ENCODE assay signal across 7 cellular contexts in the genomic region with DNA sequence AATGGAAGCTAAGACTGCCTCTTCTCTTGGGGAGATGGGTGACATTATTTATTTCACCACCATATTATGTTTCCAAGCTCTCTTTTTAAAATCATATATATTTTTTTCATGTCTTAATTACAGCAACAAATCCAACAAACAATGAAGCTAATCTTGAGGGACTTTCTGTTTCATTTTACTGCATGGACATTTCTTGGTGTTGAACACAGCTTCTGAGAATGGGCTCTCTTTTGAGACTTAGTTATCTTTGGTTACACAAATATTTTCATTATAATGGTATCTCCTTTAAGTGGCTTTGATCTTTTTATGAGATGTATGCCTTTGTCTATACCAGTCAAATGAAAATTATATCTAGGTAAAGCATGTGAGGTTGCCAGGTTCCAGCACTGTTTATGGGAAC.
"Had no signal": no experiment of that assay in that cellular context is flagged by ENCODE, and none has a peak within 500 bp of the region (broad histone marks: within the 10 kb centered on the region; RNA-seq: fewer than 3 reads in every experiment).

No MANE protein-coding gene starts in this region.

- H3K27ac ChIP-seq: GM23248 had no signal

- H3K4me3 ChIP-seq: GM23248, HAP-1 had no signal

- H3K9me3 Mint-ChIP-seq: HFFc6 had no signal

- H3K4me3 Mint-ChIP-seq: HFFc6 had no signal

- H3K9ac ChIP-seq: GM23248 had no signal

- DNase-seq: GM23248, GOT3, H7, HFFc6, IMR-90 had no signal

- H3K4me1 ChIP-seq: HAP-1 had no signal

- H3K27ac Mint-ChIP-seq: HFFc6 had no signal

- ATAC-seq: HCT116 had no signal

- H3K36me3 ChIP-seq: HAP-1 had no signal

- H3K9me3 ChIP-seq: HAP-1 had no signal
